Comparison of ENCODE assay signal across 25 cellular contexts in the genomic region with DNA sequence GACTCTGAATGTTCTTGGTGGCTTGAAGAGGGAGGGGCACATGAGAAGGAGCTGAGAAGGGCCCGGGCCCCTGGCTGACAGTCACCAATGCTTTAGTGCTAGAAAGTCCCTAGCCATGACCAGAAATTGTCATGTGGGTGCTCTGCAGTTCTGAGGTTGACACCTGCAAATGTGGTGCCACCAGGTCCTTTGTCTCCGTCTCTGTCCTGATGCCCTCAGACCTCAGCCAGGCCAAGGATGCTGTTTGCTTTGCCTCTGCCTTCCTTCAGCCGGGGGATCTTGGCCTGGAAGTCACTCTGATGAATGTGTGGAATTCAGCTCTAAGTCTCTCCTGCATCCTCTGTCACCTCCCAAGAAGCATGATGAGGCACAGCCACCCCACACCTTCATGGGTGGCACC.
DNase-seq lines count a peak whose midpoint lies in the region; ATAC-seq and TF ChIP-seq lines count a peak whose summit lies in the region.
"Had no signal": no experiment of that assay in that cellular context is flagged by ENCODE, and none has a peak within 500 bp of the region (broad histone marks: within the 10 kb centered on the region; RNA-seq: fewer than 3 reads in every experiment).

No MANE protein-coding gene starts in this region.

- 95% methylated on average over 3 of the region's 3 CpGs for WGBS in smooth muscle cell (ENCODE audit: low lambda C conversion rate)

- no peaks in the 10 kb centered on the region for H4K20me1 ChIP-seq in smooth muscle cell (ENCODE audit: low read depth)

- H3K4me2 ChIP-seq in smooth muscle cell = no peak overlapping the region

- no peak overlapping the region for H2AFZ ChIP-seq in smooth muscle cell (ENCODE audit: low read depth)
- H2AFZ ChIP-seq: GM23248 had no signal

- H3K27ac ChIP-seq in smooth muscle cell (ENCODE audit: low read depth) = no peak overlapping the region
- H3K27ac ChIP-seq: 22Rv1, C4-2B, GM23248 had no signal

- no peak overlapping the region for H3K4me3 Mint-ChIP-seq in activated CD4-positive, alpha-beta memory T cell treated with anti-CD3 and anti-CD28 coated beads, Interleukin-2, amount 10 ng/mL, durations not matched to agents 7 days and 5 days
- no peak overlapping the region for H3K4me3 Mint-ChIP-seq in activated CD4-positive, alpha-beta memory T cell treated with anti-CD3 and anti-CD28 coated beads for 36 hours
- no peak overlapping the region for H3K4me3 Mint-ChIP-seq in natural killer cell
- H3K4me3 Mint-ChIP-seq in natural killer cell treated with Interleukin-12 subunit alpha and Interleukin-12 subunit beta and Interleukin-15 and Interleukin-18, amount 100 ng/mL, for 72 hours = no peak overlapping the region
- H3K4me3 Mint-ChIP-seq: B cell; CD8-positive, alpha-beta T cell; HFFc6; IgD-negative memory B cell had no signal

- peaks cover 62% of the 10 kb centered on the region for H3K27me3 Mint-ChIP-seq in activated CD4-positive, alpha-beta memory T cell treated with anti-CD3 and anti-CD28 coated beads, Interleukin-2, amount 10 ng/mL, durations not matched to agents 7 days and 5 days
- peaks cover 22% of the 10 kb centered on the region for H3K27me3 Mint-ChIP-seq in activated CD4-positive, alpha-beta memory T cell treated with anti-CD3 and anti-CD28 coated beads for 36 hours
- peaks cover 18 to 43% of the 10 kb centered on the region in 2 donors for H3K27me3 Mint-ChIP-seq in natural killer cell (ENCODE audit: low read depth in 2 of 2)
- H3K27me3 Mint-ChIP-seq in natural killer cell treated with Interleukin-12 subunit alpha and Interleukin-12 subunit beta and Interleukin-15 and Interleukin-18, amount 100 ng/mL, for 72 hours = peaks cover 33 to 40% of the 10 kb centered on the region in 2 donors

- peak in 2 of 3 donors; percentile 26 to 29 for ATAC-seq in natural killer cell
- no peak for ATAC-seq in natural killer cell treated with Interleukin-12 subunit alpha and Interleukin-12 subunit beta and Interleukin-15 and Interleukin-18, amount 100 ng/mL, for 72 hours
- ATAC-seq: CD8-positive, alpha-beta T cell; PC-3 had no signal

- H3K27ac Mint-ChIP-seq in activated CD4-positive, alpha-beta memory T cell treated with anti-CD3 and anti-CD28 coated beads, Interleukin-2, amount 10 ng/mL, durations not matched to agents 7 days and 5 days = no peak overlapping the region
- H3K27ac Mint-ChIP-seq in activated CD4-positive, alpha-beta memory T cell treated with anti-CD3 and anti-CD28 coated beads for 36 hours = no peak overlapping the region
- no peak overlapping the region for H3K27ac Mint-ChIP-seq in natural killer cell
- H3K27ac Mint-ChIP-seq in natural killer cell treated with Interleukin-12 subunit alpha and Interleukin-12 subunit beta and Interleukin-15 and Interleukin-18, amount 100 ng/mL, for 72 hours = no peak overlapping the region
- H3K27ac Mint-ChIP-seq: B cell; CD8-positive, alpha-beta T cell; HFFc6; IgD-negative memory B cell had no signal

- CTCF ChIA-PET in activated CD4-positive, alpha-beta memory T cell treated with anti-CD3 and anti-CD28 coated beads, Interleukin-2, amount 10 ng/mL, durations not matched to agents 7 days and 5 days (lab: Charles Lee) = no interaction called here
- CTCF ChIA-PET in activated CD4-positive, alpha-beta memory T cell treated with anti-CD3 and anti-CD28 coated beads for 36 hours (lab: Charles Lee) = no interaction called here

- no peaks in the 10 kb centered on the region for H3K36me3 ChIP-seq in smooth muscle cell (ENCODE audit: low read depth)
- H3K36me3 ChIP-seq: HAP-1 had no signal

- TF ChIP-seq CTCF in natural killer cell (IDR thresholded peaks at IDR 0.05) (no peak), smooth muscle cell (IDR thresholded peaks at IDR 0.05; ENCODE audit: borderline replicate concordance, insufficient read depth, poor library complexity, severe bottlenecking) (no peak)

- no peaks in the 10 kb centered on the region for H3K9me3 ChIP-seq in smooth muscle cell (replicated peaks; ENCODE audit: low read depth)
- H3K9me3 ChIP-seq: Caco-2, HAP-1 had no signal

- H3K4me3 ChIP-seq in smooth muscle cell = no peak overlapping the region
- H3K4me3 ChIP-seq: GM23248, HAP-1 had no signal

- no peaks in the 10 kb centered on the region for H3K9me3 Mint-ChIP-seq in activated CD4-positive, alpha-beta memory T cell treated with anti-CD3 and anti-CD28 coated beads, Interleukin-2, amount 10 ng/mL, durations not matched to agents 7 days and 5 days
- H3K9me3 Mint-ChIP-seq in activated CD4-positive, alpha-beta memory T cell treated with anti-CD3 and anti-CD28 coated beads for 36 hours = no peaks in the 10 kb centered on the region
- no peaks in the 10 kb centered on the region for H3K9me3 Mint-ChIP-seq in natural killer cell
- no peaks in the 10 kb centered on the region for H3K9me3 Mint-ChIP-seq in natural killer cell treated with Interleukin-12 subunit alpha and Interleukin-12 subunit beta and Interleukin-15 and Interleukin-18, amount 100 ng/mL, for 72 hours
- H3K9me3 Mint-ChIP-seq: CD8-positive, alpha-beta T cell; IgD-negative memory B cell had no signal

- no peaks in the 10 kb centered on the region for H3K36me3 Mint-ChIP-seq in activated CD4-positive, alpha-beta memory T cell treated with anti-CD3 and anti-CD28 coated beads, Interleukin-2, amount 10 ng/mL, durations not matched to agents 7 days and 5 days (ENCODE audit: low read depth)
- no peaks in the 10 kb centered on the region for H3K36me3 Mint-ChIP-seq in activated CD4-positive, alpha-beta memory T cell treated with anti-CD3 and anti-CD28 coated beads for 36 hours
- no peaks in the 10 kb centered on the region for H3K36me3 Mint-ChIP-seq in natural killer cell
- H3K36me3 Mint-ChIP-seq in natural killer cell treated with Interleukin-12 subunit alpha and Interleukin-12 subunit beta and Interleukin-15 and Interleukin-18, amount 100 ng/mL, for 72 hours = no peaks in the 10 kb centered on the region
- H3K36me3 Mint-ChIP-seq: CD8-positive, alpha-beta T cell had no signal

- no peaks in the 10 kb centered on the region for H3K4me1 ChIP-seq in smooth muscle cell (ENCODE audit: low read depth)
- H3K4me1 ChIP-seq: Caco-2, HAP-1 had no signal

- no peak overlapping the region for H3K9ac ChIP-seq in smooth muscle cell (ENCODE audit: low read depth)
- H3K9ac ChIP-seq: GM23248 had no signal

- intact Hi-C loops in activated CD4-positive, alpha-beta memory T cell treated with anti-CD3 and anti-CD28 coated beads for 36 hours (cut with micrococcal nuclease) = no loop called here
- intact Hi-C loops in natural killer cell (cut with micrococcal nuclease) = no loop called here

- DNase-seq in activated CD4-positive, alpha-beta memory T cell treated with anti-CD3 and anti-CD28 coated beads, Interleukin-2, amount 10 ng/mL, durations not matched to agents 7 days and 5 days = peak; percentile 12
- no peak for DNase-seq in activated CD4-positive, alpha-beta memory T cell treated with anti-CD3 and anti-CD28 coated beads for 36 hours
- DNase-seq in natural killer cell = no peak
- no peak for DNase-seq in natural killer cell treated with Interleukin-12 subunit alpha and Interleukin-12 subunit beta and Interleukin-15 and Interleukin-18, amount 100 ng/mL, for 72 hours (ENCODE audit: low spot score)
- DNase-seq in mesenteric fat pad (ENCODE audit: low spot score) = peak; percentile 49
- no peak for DNase-seq in stimulated activated CD4-positive, alpha-beta T cell treated with anti-CD3 and anti-CD28 coated beads, Interleukin-15, amount 100 ng/mL, for 24 hours
- no peak for DNase-seq in smooth muscle cell (lab: John Stamatoyannopoulos, UW; ENCODE audit: unreplicated experiment)
- DNase-seq in NCI-H1105 treated with DMSO at 0.1 percent for 48 hours (lab: John Stamatoyannopoulos, UW) = no peak
- DNase-seq: Caco-2, GM23248, HFFc6, NCI-H1048, NCI-H1436 treated with DMSO at 0.1 percent for 48 hours, NCI-H187 treated with DMSO at 0.1 percent for 48 hours, NCI-H2171 treated with DMSO at 0.1 percent for 48 hours, NCI-H446, NCI-H524 treated with DMSO at 0.1 percent for 48 hours, NCI-H774, PC-3 had no signal

- H3F3A ChIP-seq in smooth muscle cell (ENCODE audit: low read depth) = no peaks in the 10 kb centered on the region

- H3K4me1 Mint-ChIP-seq in activated CD4-positive, alpha-beta memory T cell treated with anti-CD3 and anti-CD28 coated beads, Interleukin-2, amount 10 ng/mL, durations not matched to agents 7 days and 5 days = peaks cover 12% of the 10 kb centered on the region
- peaks cover 20% of the 10 kb centered on the region for H3K4me1 Mint-ChIP-seq in activated CD4-positive, alpha-beta memory T cell treated with anti-CD3 and anti-CD28 coated beads for 36 hours (ENCODE audit: low read depth)
- no peaks in the 10 kb centered on the region for H3K4me1 Mint-ChIP-seq in natural killer cell
- no peaks in the 10 kb centered on the region for H3K4me1 Mint-ChIP-seq in natural killer cell treated with Interleukin-12 subunit alpha and Interleukin-12 subunit beta and Interleukin-15 and Interleukin-18, amount 100 ng/mL, for 72 hours (ENCODE audit: low read depth in 2 of 2)

- no peaks in the 10 kb centered on the region for H3K27me3 ChIP-seq in smooth muscle cell (ENCODE audit: low read depth)

- POLR2A ChIA-PET in activated CD4-positive, alpha-beta memory T cell treated with anti-CD3 and anti-CD28 coated beads, Interleukin-2, amount 10 ng/mL, durations not matched to agents 7 days and 5 days (lab: Charles Lee) = no interaction called here
- POLR2A ChIA-PET in activated CD4-positive, alpha-beta memory T cell treated with anti-CD3 and anti-CD28 coated beads for 36 hours (lab: Charles Lee) = no interaction called here

- no peaks in the 10 kb centered on the region for H3K79me2 ChIP-seq in smooth muscle cell (ENCODE audit: low read depth)

Comparison
In these comparisons a context has a peak if more than half of its experiments do, and no peak if none do; other contexts are left out.
1. DNase-seq: peak in activated CD4-positive, alpha-beta memory T cell treated with anti-CD3 and anti-CD28 coated beads, Interleukin-2, amount 10 ng/mL, durations not matched to agents 7 days and 5 days (single experiment) and mesenteric fat pad (single experiment); none in activated CD4-positive, alpha-beta memory T cell treated with anti-CD3 and anti-CD28 coated beads for 36 hours (single experiment), natural killer cell (single experiment), natural killer cell treated with Interleukin-12 subunit alpha and Interleukin-12 subunit beta and Interleukin-15 and Interleukin-18, amount 100 ng/mL, for 72 hours (single experiment), stimulated activated CD4-positive, alpha-beta T cell treated with anti-CD3 and anti-CD28 coated beads, Interleukin-15, amount 100 ng/mL, for 24 hours (single experiment), smooth muscle cell (single experiment) and NCI-H1105 treated with DMSO at 0.1 percent for 48 hours (single experiment).
2. ATAC-seq: peak in natural killer cell (2 of 3); none in natural killer cell treated with Interleukin-12 subunit alpha and Interleukin-12 subunit beta and Interleukin-15 and Interleukin-18, amount 100 ng/mL, for 72 hours (0 of 2).